ENCODE assay signal across 8 cellular contexts in the genomic region with DNA sequence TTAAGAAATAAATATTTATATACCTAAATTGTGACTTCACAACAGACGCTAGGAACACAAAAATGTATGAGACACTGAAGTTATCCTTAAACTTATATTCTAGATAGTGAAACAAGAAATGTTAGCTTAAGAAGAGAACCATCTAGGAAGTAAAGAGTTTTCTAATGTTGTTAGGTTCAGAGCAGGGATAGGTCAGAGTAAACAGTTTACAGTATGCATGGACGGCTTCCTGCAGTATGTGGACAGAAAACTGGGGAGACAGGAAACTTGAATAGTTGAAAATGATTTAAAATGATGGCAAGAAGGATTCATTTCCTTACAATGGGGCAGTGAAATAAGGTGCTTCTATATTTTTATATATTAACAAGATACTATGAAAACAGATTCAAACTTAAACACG.
"Had no signal": no experiment of that assay in that cellular context is flagged by ENCODE, and none has a peak within 500 bp of the region (broad histone marks: within the 10 kb centered on the region; RNA-seq: fewer than 3 reads in every experiment).

No MANE protein-coding gene starts in this region.

- H3K36me3 Mint-ChIP-seq: IgD-negative memory B cell had no signal

- H3K27me3 Mint-ChIP-seq: IgD-negative memory B cell had no signal

- FAIRE-seq: H1, H54, HTR-8/SVneo had no signal

- H3K9me3 Mint-ChIP-seq: H9 had no signal

- H3K4me3 Mint-ChIP-seq: H9 had no signal

- H2AFZ ChIP-seq: GM23248 had no signal

- DNase-seq: GM23248, H9, HCEC 1CT, KG1 had no signal

- H3K27ac ChIP-seq: GM23248 had no signal

- H3K4me3 ChIP-seq: GM23248 had no signal

- H3K9ac ChIP-seq: GM23248 had no signal

- H3K27ac Mint-ChIP-seq: IgD-negative memory B cell had no signal
